15 cellular contexts compared by ENCODE assay signal in genomic region chr17:10638151-10638550, GRCh38.
"Had no signal": no experiment of that assay in that cellular context is flagged by ENCODE, and none has a peak within 500 bp of the region (broad histone marks: within the 10 kb centered on the region; RNA-seq: fewer than 3 reads in every experiment).

No MANE protein-coding gene starts in this region.

- H3K27me3 Mint-ChIP-seq: dendritic cell treated with granulocyte-macrophage colony-stimulating factor and Interleukin-4, amounts not matched to agents 40 ng/mL and 50 ng/mL, for 4 days; naive B cell had no signal

- ATAC-seq: foreskin keratinocyte, gastroesophageal sphincter, heart left ventricle, left cardiac atrium, left lung, left ventricle myocardium superior, lower lobe of right lung, mucosa of descending colon had no signal

- H3K4me1 Mint-ChIP-seq: mesothelial cell of epicardium had no signal

- DNase-seq: effector CD4-positive, alpha-beta T cell; effector memory CD4-positive, alpha-beta T cell; foreskin keratinocyte; heart left ventricle; hypothalamus; left cardiac atrium; left lung; left ventricle myocardium superior; lower lobe of right lung; mesenchymal stem cell; mucosa of descending colon; naive B cell had no signal

- H3K9me3 Mint-ChIP-seq: dendritic cell treated with granulocyte-macrophage colony-stimulating factor and Interleukin-4, amounts not matched to agents 40 ng/mL and 50 ng/mL, for 4 days; mesothelial cell of epicardium; naive B cell had no signal

- H3K27ac Mint-ChIP-seq: dendritic cell treated with granulocyte-macrophage colony-stimulating factor and Interleukin-4, amounts not matched to agents 40 ng/mL and 50 ng/mL, for 4 days; mesothelial cell of epicardium; naive B cell had no signal

- H3K4me3 Mint-ChIP-seq: dendritic cell treated with granulocyte-macrophage colony-stimulating factor and Interleukin-4, amounts not matched to agents 40 ng/mL and 50 ng/mL, for 4 days; mesothelial cell of epicardium; naive B cell had no signal
